Comparison of ENCODE assay signal across 1 cellular context in the genomic region with DNA sequence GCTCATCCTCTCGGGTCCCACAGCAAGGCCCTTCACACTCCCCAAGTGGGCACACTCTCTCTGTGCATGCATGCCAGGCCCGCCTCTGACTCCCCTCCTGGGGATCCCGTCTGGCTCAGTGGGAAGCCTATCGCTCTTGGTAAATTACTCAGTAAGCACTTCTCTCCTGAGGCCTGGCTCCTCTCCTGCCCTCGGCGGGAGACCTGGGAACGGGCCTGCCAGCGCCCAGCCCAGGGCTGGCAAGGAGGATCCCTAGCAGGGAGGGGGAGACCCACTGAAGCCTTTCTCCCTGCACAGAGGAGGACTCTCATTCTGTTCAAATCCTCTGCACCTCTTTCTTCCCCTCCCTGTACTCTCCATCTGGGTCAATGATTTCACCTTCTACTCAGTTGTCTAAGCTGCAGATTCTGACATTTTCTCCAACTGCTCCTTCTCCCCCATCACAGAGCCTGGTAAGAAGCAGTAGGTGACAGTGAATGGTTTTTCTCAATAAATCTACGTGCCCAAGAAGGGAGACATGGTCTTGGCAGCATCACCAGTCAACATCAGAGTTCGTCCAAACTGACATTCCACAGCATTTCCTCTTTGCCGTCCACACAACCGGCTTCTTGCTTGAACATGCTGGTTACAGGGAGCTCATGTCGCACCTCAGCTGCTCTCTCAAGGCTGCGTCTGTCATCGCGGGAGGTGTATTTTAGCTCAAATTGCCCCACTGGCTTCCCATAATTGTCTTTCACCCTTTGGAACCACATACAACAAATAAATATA.
TF ChIP-seq lines count a peak whose summit lies in the region.

No MANE protein-coding gene starts in this region.

TF ChIP-seq in WTC11, 78 proteins besides CTCF, POLR2A, EP300 and RAD21 (continued from another document):
- TF ChIP-seq, protein P1, sequence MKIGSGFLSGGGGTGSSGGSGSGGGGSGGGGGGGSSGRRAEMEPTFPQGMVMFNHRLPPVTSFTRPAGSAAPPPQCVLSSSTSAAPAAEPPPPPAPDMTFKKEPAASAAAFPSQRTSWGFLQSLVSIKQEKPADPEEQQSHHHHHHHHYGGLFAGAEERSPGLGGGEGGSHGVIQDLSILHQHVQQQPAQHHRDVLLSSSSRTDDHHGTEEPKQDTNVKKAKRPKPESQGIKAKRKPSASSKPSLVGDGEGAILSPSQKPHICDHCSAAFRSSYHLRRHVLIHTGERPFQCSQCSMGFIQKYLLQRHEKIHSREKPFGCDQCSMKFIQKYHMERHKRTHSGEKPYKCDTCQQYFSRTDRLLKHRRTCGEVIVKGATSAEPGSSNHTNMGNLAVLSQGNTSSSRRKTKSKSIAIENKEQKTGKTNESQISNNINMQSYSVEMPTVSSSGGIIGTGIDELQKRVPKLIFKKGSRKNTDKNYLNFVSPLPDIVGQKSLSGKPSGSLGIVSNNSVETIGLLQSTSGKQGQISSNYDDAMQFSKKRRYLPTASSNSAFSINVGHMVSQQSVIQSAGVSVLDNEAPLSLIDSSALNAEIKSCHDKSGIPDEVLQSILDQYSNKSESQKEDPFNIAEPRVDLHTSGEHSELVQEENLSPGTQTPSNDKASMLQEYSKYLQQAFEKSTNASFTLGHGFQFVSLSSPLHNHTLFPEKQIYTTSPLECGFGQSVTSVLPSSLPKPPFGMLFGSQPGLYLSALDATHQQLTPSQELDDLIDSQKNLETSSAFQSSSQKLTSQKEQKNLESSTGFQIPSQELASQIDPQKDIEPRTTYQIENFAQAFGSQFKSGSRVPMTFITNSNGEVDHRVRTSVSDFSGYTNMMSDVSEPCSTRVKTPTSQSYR (CRISPR knock-in tag; IDR thresholded peaks at IDR 0.05) = no peak
- TF ChIP-seq, protein P2, sequence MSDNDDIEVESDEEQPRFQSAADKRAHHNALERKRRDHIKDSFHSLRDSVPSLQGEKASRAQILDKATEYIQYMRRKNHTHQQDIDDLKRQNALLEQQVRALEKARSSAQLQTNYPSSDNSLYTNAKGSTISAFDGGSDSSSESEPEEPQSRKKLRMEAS (CRISPR knock-in tag; IDR thresholded peaks at IDR 0.05) = no peak
- TF ChIP-seq, protein P3, sequence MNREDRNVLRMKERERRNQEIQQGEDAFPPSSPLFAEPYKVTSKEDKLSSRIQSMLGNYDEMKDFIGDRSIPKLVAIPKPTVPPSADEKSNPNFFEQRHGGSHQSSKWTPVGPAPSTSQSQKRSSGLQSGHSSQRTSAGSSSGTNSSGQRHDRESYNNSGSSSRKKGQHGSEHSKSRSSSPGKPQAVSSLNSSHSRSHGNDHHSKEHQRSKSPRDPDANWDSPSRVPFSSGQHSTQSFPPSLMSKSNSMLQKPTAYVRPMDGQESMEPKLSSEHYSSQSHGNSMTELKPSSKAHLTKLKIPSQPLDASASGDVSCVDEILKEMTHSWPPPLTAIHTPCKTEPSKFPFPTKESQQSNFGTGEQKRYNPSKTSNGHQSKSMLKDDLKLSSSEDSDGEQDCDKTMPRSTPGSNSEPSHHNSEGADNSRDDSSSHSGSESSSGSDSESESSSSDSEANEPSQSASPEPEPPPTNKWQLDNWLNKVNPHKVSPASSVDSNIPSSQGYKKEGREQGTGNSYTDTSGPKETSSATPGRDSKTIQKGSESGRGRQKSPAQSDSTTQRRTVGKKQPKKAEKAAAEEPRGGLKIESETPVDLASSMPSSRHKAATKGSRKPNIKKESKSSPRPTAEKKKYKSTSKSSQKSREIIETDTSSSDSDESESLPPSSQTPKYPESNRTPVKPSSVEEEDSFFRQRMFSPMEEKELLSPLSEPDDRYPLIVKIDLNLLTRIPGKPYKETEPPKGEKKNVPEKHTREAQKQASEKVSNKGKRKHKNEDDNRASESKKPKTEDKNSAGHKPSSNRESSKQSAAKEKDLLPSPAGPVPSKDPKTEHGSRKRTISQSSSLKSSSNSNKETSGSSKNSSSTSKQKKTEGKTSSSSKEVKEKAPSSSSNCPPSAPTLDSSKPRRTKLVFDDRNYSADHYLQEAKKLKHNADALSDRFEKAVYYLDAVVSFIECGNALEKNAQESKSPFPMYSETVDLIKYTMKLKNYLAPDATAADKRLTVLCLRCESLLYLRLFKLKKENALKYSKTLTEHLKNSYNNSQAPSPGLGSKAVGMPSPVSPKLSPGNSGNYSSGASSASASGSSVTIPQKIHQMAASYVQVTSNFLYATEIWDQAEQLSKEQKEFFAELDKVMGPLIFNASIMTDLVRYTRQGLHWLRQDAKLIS (CRISPR knock-in tag; IDR thresholded peaks at IDR 0.05; ENCODE audit: borderline replicate concordance) = no peak
- TF ChIP-seq NFYB (CRISPR knock-in tag; conservative IDR thresholded peaks at IDR 0.05; ENCODE audit: low read depth) (no peak), GABPB1 (CRISPR knock-in tag; IDR thresholded peaks at IDR 0.05) (no peak), SMAD3 (CRISPR knock-in tag; IDR thresholded peaks at IDR 0.05; ENCODE audit: borderline replicate concordance) (no peak), NFE2L1 (CRISPR knock-in tag; IDR thresholded peaks at IDR 0.05) (no peak), TP53 (CRISPR knock-in tag; IDR thresholded peaks at IDR 0.05) (no peak), ZNF263 (CRISPR knock-in tag; IDR thresholded peaks at IDR 0.05; ENCODE audit: low read depth) (no peak)
- TF ChIP-seq, protein P4, sequence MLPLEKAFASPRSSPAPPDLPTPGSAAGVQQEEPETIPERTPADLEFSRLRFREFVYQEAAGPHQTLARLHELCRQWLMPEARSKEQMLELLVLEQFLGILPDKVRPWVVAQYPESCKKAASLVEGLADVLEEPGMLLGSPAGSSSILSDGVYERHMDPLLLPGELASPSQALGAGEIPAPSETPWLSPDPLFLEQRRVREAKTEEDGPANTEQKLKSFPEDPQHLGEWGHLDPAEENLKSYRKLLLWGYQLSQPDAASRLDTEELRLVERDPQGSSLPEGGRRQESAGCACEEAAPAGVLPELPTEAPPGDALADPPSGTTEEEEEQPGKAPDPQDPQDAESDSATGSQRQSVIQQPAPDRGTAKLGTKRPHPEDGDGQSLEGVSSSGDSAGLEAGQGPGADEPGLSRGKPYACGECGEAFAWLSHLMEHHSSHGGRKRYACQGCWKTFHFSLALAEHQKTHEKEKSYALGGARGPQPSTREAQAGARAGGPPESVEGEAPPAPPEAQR (CRISPR knock-in tag; IDR thresholded peaks at IDR 0.05) = no peak
- TF ChIP-seq, protein P5, sequence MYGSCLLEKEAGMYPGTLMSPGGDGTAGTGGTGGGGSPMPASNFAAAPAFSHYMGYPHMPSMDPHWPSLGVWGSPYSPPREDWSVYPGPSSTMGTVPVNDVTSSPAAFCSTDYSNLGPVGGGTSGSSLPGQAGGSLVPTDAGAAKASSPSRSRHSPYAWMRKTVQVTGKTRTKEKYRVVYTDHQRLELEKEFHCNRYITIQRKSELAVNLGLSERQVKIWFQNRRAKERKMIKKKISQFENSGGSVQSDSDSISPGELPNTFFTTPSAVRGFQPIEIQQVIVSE (CRISPR knock-in tag; IDR thresholded peaks at IDR 0.05; ENCODE audit: borderline replicate concordance) = no peak
- TF ChIP-seq, protein P6, sequence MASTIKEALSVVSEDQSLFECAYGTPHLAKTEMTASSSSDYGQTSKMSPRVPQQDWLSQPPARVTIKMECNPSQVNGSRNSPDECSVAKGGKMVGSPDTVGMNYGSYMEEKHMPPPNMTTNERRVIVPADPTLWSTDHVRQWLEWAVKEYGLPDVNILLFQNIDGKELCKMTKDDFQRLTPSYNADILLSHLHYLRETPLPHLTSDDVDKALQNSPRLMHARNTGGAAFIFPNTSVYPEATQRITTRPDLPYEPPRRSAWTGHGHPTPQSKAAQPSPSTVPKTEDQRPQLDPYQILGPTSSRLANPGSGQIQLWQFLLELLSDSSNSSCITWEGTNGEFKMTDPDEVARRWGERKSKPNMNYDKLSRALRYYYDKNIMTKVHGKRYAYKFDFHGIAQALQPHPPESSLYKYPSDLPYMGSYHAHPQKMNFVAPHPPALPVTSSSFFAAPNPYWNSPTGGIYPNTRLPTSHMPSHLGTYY (CRISPR knock-in tag; IDR thresholded peaks at IDR 0.05) = no peak
